Comparison of ENCODE assay signal across 10 cellular contexts in genomic region chr2:196166876-196167275, GRCh38. TPM values are rescaled to one million over a fixed set of nuclear protein-coding genes. Genes with fewer than 3 reads are reported as not detected.
DNase-seq lines count a peak whose midpoint lies in the region; ATAC-seq and TF ChIP-seq lines count a peak whose summit lies in the region.
"Had no signal": no experiment of that assay in that cellular context is flagged by ENCODE, and none has a peak within 500 bp of the region (broad histone marks: within the 10 kb centered on the region; RNA-seq: fewer than 3 reads in every experiment).

No MANE protein-coding gene starts in this region.

- H3K27ac ChIP-seq in Peyer's patch: peak overlapping the region; percentile 41 to 99 (median 73)
- H3K27ac ChIP-seq: esophagus muscularis mucosa had no signal

- intact Hi-C loops in activated CD4-positive, alpha-beta T cell treated with anti-CD3 and anti-CD28 coated beads for 36 hours (cut with DNase I, micrococcal nuclease): loop anchor here (5.0 to 10.0 kb wide), 4 partner anchors 510 to 1268 kb away; partner anchors contain the start of genes SF3B1 (in 1 of the 2) and SLC39A10 (in 1 of the 2)

- H3K27ac Mint-ChIP-seq in activated CD4-positive, alpha-beta T cell treated with anti-CD3 and anti-CD28 coated beads for 36 hours: peak overlapping the region; percentile 96

- peak in 1 of 2 donors; percentile 14 for TF ChIP-seq POLR2A in Peyer's patch (IDR thresholded peaks at IDR 0.05)

- H3K27me3 Mint-ChIP-seq in activated CD4-positive, alpha-beta T cell treated with anti-CD3 and anti-CD28 coated beads for 36 hours: no peaks in the 10 kb centered on the region

- peaks cover 0 to 14% (median 0%) of the 10 kb centered on the region in 4 donors for H3K4me1 ChIP-seq in Peyer's patch

- POLR2A ChIA-PET in activated CD4-positive, alpha-beta T cell treated with anti-CD3 and anti-CD28 coated beads for 36 hours (lab: Charles Lee): interaction anchor here (0.6 to 1.3 kb wide), 4 partner anchors 9 to 109 kb away, joined by 3 to 7 read pairs (median 4); no protein-coding TSS in a partner anchor

- no peak for DNase-seq in activated CD4-positive, alpha-beta T cell treated with anti-CD3 and anti-CD28 coated beads for 36 hours
- no peak for DNase-seq in activated CD4-positive, alpha-beta T cell treated with anti-CD3 and anti-CD28 coated beads, Interleukin-2, amount 50 U/mL, for 1 hour
- DNase-seq in Peyer's patch (no peak), stromal cell of bone marrow (ENCODE audit: low read depth) (peak; percentile 71), occipital lobe (lab: John Stamatoyannopoulos, UW) (no peak), NCI-H1436 (lab: John Stamatoyannopoulos, UW) (no peak)
- DNase-seq in effector CD4-positive, alpha-beta T cell: peak; percentile 25
- DNase-seq: NCI-H1105 treated with DMSO at 0.1 percent for 48 hours had no signal

- peak overlapping the region; percentile 92 for H3K4me3 Mint-ChIP-seq in activated CD4-positive, alpha-beta T cell treated with anti-CD3 and anti-CD28 coated beads for 36 hours

- peaks cover 76% of the 10 kb centered on the region for H3K36me3 Mint-ChIP-seq in activated CD4-positive, alpha-beta T cell treated with anti-CD3 and anti-CD28 coated beads for 36 hours (ENCODE audit: low read depth)

- H3K4me3 ChIP-seq in Peyer's patch: peak overlapping the region; percentile 9 to 99 (median 74)

- H3K4me1 Mint-ChIP-seq in activated CD4-positive, alpha-beta T cell treated with anti-CD3 and anti-CD28 coated beads for 36 hours: peaks cover 41% of the 10 kb centered on the region

- TF ChIP-seq CTCF in Peyer's patch (IDR thresholded peaks at IDR 0.05): no peak

- CTCF ChIA-PET in activated CD4-positive, alpha-beta T cell treated with anti-CD3 and anti-CD28 coated beads for 36 hours (lab: Charles Lee): interaction anchor here (0.7 to 2.7 kb wide), 18 partner anchors 9 to 112 kb away, joined by 3 to 16 read pairs (median 5); partner anchors contain the start of gene DNAH7

- H3K9me3 Mint-ChIP-seq in activated CD4-positive, alpha-beta T cell treated with anti-CD3 and anti-CD28 coated beads for 36 hours (ENCODE audit: low read depth): no peaks in the 10 kb centered on the region

- H3K27me3 ChIP-seq in Peyer's patch: no peaks in the 10 kb centered on the region
- H3K27me3 ChIP-seq: esophagus muscularis mucosa had no signal

- H3K36me3 ChIP-seq in Peyer's patch: peaks cover 0 to 13% (median 0%) of the 10 kb centered on the region in 3 donors

- H3K9me3 ChIP-seq in Peyer's patch: no peaks in the 10 kb centered on the region
- H3K9me3 ChIP-seq: esophagus muscularis mucosa had no signal

- ATAC-seq in activated CD4-positive, alpha-beta T cell treated with anti-CD3 and anti-CD28 coated beads for 36 hours: no peak
- no peak for ATAC-seq in GM18867 (IDR thresholded peaks at IDR 0.05; ENCODE audit: unreplicated experiment)

RNA-seq across cellular contexts. Expression of gene STK17B, which starts 4.5 kb away (rescaled TPM):
- total RNA-seq in activated CD4-positive, alpha-beta T cell treated with anti-CD3 and anti-CD28 coated beads for 36 hours: 100 to 1,000 TPM; 159 to 178 TPM
- total RNA-seq in Peyer's patch (100 to 1,000 TPM in 1 of 4 donors, 10 to 100 TPM in 3; 47.3 to 123 (median 56.3) TPM), occipital lobe (8.1 TPM)

Comparison
In these comparisons a context has a peak if more than half of its experiments do, and no peak if none do; other contexts are left out.
1. DNase-seq: peak in effector CD4-positive, alpha-beta T cell (single experiment) and stromal cell of bone marrow (single experiment); none in activated CD4-positive, alpha-beta T cell treated with anti-CD3 and anti-CD28 coated beads for 36 hours (single experiment), activated CD4-positive, alpha-beta T cell treated with anti-CD3 and anti-CD28 coated beads, Interleukin-2, amount 50 U/mL, for 1 hour (single experiment), Peyer's patch (0 of 3), occipital lobe (single experiment) and NCI-H1436 (single experiment).